ENCODE assay signal across 1 cellular context in the genomic region with DNA sequence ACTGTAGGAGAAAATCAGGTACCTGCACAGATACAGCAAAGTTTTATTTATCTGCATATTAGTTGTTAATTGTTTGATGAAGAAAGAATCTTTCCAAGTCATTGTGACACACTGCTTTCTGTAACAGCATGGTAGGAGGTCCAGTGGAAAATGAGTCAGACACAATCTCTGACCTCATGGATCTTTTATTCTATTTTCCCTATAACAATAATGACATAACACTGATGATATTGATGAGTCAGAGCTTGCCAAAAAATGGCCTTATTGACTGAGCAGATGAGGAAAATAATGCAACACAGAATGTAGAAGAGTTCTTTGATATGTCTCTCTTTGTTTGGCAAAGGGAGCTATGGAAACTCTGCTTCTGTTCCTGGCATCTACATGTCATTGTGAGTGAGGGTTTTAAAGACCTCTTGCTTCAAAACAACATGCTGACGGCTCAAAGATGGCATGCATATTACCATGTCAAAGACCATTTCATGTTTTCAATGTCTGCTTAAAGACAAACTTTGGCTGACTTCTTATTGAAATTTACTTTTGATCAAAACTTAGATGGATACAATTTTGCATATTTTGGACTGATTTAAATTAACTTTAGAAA.
TF ChIP-seq lines count a peak whose summit lies in the region.

No MANE protein-coding gene starts in this region.

TF ChIP-seq in HEK293, 187 proteins besides CTCF, POLR2A, EP300 and RAD21 (continued from another document and continues in another):
- no peak for TF ChIP-seq ZBTB48 (tag by site-specific recombination; IDR thresholded peaks at IDR 0.05)
- TF ChIP-seq ZSCAN16 (tag by site-specific recombination; IDR thresholded peaks at IDR 0.05), result no peak
- TF ChIP-seq ZNF248 (tag by site-specific recombination; IDR thresholded peaks at IDR 0.05), result no peak
- TF ChIP-seq ZNF350 (tag by site-specific recombination; IDR thresholded peaks at IDR 0.05), result no peak
- no peak for TF ChIP-seq ZNF561 (tag by site-specific recombination; IDR thresholded peaks at IDR 0.05; ENCODE audit: borderline replicate concordance)
- TF ChIP-seq, protein P1, sequence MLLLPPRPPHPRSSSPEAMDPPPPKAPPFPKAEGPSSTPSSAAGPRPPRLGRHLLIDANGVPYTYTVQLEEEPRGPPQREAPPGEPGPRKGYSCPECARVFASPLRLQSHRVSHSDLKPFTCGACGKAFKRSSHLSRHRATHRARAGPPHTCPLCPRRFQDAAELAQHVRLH (tag by site-specific recombination; IDR thresholded peaks at IDR 0.05), result no peak
- TF ChIP-seq, protein P2, sequence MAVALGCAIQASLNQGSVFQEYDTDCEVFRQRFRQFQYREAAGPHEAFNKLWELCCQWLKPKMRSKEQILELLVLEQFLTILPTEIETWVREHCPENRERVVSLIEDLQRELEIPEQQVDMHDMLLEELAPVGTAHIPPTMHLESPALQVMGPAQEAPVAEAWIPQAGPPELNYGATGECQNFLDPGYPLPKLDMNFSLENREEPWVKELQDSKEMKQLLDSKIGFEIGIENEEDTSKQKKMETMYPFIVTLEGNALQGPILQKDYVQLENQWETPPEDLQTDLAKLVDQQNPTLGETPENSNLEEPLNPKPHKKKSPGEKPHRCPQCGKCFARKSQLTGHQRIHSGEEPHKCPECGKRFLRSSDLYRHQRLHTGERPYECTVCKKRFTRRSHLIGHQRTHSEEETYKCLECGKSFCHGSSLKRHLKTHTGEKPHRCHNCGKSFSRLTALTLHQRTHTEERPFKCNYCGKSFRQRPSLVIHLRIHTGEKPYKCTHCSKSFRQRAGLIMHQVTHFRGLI (tag by site-specific recombination; IDR thresholded peaks at IDR 0.05), result no peak
- no peak for TF ChIP-seq ZFP3 (tag by site-specific recombination; IDR thresholded peaks at IDR 0.05; ENCODE audit: low read depth)
- TF ChIP-seq, protein P3, sequence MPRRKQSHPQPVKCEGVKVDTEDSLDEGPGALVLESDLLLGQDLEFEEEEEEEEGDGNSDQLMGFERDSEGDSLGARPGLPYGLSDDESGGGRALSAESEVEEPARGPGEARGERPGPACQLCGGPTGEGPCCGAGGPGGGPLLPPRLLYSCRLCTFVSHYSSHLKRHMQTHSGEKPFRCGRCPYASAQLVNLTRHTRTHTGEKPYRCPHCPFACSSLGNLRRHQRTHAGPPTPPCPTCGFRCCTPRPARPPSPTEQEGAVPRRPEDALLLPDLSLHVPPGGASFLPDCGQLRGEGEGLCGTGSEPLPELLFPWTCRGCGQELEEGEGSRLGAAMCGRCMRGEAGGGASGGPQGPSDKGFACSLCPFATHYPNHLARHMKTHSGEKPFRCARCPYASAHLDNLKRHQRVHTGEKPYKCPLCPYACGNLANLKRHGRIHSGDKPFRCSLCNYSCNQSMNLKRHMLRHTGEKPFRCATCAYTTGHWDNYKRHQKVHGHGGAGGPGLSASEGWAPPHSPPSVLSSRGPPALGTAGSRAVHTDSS (tag by site-specific recombination; IDR thresholded peaks at IDR 0.05), result no peak
- TF ChIP-seq, protein P4, sequence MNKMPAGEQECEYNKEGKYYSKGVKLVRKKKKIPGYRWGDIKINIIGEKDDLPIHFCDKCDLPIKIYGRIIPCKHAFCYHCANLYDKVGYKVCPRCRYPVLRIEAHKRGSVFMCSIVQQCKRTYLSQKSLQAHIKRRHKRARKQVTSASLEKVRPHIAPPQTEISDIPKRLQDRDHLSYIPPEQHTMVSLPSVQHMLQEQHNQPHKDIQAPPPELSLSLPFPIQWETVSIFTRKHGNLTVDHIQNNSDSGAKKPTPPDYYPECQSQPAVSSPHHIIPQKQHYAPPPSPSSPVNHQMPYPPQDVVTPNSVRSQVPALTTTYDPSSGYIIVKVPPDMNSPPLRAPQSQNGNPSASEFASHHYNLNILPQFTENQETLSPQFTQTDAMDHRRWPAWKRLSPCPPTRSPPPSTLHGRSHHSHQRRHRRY (tag by site-specific recombination; IDR thresholded peaks at IDR 0.05), result no peak
- no peak for TF ChIP-seq ZNF221 (tag by site-specific recombination; IDR thresholded peaks at IDR 0.05; ENCODE audit: borderline replicate concordance)
- TF ChIP-seq BCL11B (tag by site-specific recombination; IDR thresholded peaks at IDR 0.05; ENCODE audit: low read depth), result no peak
- TF ChIP-seq, protein P5, sequence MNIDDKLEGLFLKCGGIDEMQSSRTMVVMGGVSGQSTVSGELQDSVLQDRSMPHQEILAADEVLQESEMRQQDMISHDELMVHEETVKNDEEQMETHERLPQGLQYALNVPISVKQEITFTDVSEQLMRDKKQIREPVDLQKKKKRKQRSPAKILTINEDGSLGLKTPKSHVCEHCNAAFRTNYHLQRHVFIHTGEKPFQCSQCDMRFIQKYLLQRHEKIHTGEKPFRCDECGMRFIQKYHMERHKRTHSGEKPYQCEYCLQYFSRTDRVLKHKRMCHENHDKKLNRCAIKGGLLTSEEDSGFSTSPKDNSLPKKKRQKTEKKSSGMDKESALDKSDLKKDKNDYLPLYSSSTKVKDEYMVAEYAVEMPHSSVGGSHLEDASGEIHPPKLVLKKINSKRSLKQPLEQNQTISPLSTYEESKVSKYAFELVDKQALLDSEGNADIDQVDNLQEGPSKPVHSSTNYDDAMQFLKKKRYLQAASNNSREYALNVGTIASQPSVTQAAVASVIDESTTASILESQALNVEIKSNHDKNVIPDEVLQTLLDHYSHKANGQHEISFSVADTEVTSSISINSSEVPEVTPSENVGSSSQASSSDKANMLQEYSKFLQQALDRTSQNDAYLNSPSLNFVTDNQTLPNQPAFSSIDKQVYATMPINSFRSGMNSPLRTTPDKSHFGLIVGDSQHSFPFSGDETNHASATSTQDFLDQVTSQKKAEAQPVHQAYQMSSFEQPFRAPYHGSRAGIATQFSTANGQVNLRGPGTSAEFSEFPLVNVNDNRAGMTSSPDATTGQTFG (tag by site-specific recombination; IDR thresholded peaks at IDR 0.05; ENCODE audit: borderline replicate concordance), result no peak
- TF ChIP-seq, protein P6, sequence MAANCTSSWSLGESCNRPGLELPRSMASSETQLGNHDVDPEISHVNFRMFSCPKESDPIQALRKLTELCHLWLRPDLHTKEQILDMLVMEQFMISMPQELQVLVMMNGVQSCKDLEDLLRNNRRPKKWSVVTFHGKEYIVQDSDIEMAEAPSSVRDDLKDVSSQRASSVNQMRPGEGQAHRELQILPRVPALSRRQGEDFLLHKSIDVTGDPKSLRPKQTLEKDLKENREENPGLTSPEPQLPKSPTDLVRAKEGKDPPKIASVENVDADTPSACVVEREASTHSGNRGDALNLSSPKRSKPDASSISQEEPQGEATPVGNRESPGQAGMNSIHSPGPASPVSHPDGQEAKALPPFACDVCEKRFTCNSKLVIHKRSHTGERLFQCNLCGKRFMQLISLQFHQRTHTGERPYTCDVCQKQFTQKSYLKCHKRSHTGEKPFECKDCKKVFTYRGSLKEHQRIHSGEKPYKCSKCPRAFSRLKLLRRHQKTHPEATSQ (tag by site-specific recombination; IDR thresholded peaks at IDR 0.05), result no peak
- TF ChIP-seq, protein P7, sequence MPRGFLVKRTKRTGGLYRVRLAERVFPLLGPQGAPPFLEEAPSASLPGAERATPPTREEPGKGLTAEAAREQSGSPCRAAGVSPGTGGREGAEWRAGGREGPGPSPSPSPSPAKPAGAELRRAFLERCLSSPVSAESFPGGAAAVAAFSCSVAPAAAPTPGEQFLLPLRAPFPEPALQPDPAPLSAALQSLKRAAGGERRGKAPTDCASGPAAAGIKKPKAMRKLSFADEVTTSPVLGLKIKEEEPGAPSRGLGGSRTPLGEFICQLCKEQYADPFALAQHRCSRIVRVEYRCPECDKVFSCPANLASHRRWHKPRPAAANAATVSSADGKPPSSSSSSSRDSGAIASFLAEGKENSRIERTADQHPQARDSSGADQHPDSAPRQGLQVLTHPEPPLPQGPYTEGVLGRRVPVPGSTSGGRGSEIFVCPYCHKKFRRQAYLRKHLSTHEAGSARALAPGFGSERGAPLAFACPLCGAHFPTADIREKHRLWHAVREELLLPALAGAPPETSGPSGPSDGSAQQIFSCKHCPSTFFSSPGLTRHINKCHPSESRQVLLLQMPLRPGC (tag by site-specific recombination; IDR thresholded peaks at IDR 0.05), result 0 out of 2 replicates have a peak, but pooled peaks have one; percentile 41
- TF ChIP-seq SALL2 (tag by site-specific recombination; IDR thresholded peaks at IDR 0.05; ENCODE audit: borderline replicate concordance), result no peak
- TF ChIP-seq ZNF629 (tag by site-specific recombination; IDR thresholded peaks at IDR 0.05), result peak; percentile 97
- TF ChIP-seq ZNF214 (tag by site-specific recombination; IDR thresholded peaks at IDR 0.05; ENCODE audit: borderline replicate concordance), result no peak
- no peak for TF ChIP-seq ZNF791 (tag by site-specific recombination; IDR thresholded peaks at IDR 0.05)
- no peak for TF ChIP-seq ZNF146 (tag by site-specific recombination; IDR thresholded peaks at IDR 0.05)
- TF ChIP-seq GLI4 (tag by site-specific recombination; IDR thresholded peaks at IDR 0.05), result no peak
- TF ChIP-seq, protein P8, sequence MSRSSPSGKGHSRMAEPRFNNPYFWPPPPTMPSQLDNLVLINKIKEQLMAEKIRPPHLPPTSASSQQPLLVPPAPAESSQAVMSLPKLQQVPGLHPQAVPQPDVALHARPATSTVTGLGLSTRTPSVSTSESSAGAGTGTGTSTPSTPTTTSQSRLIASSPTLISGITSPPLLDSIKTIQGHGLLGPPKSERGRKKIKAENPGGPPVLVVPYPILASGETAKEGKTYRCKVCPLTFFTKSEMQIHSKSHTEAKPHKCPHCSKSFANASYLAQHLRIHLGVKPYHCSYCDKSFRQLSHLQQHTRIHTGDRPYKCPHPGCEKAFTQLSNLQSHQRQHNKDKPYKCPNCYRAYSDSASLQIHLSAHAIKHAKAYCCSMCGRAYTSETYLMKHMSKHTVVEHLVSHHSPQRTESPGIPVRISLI (tag by site-specific recombination; IDR thresholded peaks at IDR 0.05), result no peak
- TF ChIP-seq, protein P9, sequence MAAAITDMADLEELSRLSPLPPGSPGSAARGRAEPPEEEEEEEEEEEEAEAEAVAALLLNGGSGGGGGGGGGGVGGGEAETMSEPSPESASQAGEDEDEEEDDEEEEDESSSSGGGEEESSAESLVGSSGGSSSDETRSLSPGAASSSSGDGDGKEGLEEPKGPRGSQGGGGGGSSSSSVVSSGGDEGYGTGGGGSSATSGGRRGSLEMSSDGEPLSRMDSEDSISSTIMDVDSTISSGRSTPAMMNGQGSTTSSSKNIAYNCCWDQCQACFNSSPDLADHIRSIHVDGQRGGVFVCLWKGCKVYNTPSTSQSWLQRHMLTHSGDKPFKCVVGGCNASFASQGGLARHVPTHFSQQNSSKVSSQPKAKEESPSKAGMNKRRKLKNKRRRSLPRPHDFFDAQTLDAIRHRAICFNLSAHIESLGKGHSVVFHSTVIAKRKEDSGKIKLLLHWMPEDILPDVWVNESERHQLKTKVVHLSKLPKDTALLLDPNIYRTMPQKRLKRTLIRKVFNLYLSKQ (tag by site-specific recombination; IDR thresholded peaks at IDR 0.05; ENCODE audit: borderline replicate concordance), result no peak
- TF ChIP-seq YY2 (tag by site-specific recombination; IDR thresholded peaks at IDR 0.05), result no peak
- 0 out of 2 replicates have a peak, but pooled peaks have one; percentile 13 for TF ChIP-seq SP3 (tag by site-specific recombination; IDR thresholded peaks at IDR 0.05)
- TF ChIP-seq ZNF24 (tag by site-specific recombination; IDR thresholded peaks at IDR 0.05), result 0 out of 2 replicates have a peak, but pooled peaks have one; percentile 38
- TF ChIP-seq, protein P10, sequence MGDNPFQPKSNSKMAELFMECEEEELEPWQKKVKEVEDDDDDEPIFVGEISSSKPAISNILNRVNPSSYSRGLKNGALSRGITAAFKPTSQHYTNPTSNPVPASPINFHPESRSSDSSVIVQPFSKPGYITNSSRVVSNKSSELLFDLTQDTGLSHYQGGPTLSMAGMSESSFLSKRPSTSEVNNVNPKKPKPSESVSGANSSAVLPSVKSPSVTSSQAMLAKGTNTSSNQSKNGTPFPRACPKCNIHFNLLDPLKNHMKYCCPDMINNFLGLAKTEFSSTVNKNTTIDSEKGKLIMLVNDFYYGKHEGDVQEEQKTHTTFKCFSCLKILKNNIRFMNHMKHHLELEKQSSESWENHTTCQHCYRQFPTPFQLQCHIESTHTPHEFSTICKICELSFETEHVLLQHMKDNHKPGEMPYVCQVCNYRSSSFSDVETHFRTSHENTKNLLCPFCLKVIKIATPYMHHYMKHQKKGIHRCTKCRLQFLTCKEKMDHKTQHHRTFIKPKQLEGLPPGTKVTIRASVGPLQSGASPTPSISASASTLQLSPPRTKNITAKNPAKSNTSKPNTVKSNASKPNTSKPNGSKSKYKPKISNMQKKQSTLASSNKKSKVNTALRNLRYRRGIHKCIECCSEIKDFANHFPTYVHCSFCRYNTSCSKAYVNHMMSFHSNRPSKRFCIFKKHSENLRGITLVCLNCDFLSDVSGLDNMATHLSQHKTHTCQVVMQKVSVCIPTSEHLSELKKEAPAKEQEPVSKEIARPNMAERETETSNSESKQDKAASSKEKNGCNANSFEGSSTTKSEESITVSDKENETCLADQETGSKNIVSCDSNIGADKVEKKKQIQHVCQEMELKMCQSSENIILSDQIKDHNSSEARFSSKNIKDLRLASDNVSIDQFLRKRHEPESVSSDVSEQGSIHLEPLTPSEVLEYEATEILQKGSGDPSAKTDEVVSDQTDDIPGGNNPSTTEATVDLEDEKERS (tag by site-specific recombination; IDR thresholded peaks at IDR 0.05), result no peak
- TF ChIP-seq IKZF3 (tag by site-specific recombination; IDR thresholded peaks at IDR 0.05), result no peak
- 0 out of 2 replicates have a peak, but pooled peaks have one; percentile 18 for TF ChIP-seq KLF10 (tag by site-specific recombination; IDR thresholded peaks at IDR 0.05)
- TF ChIP-seq ZNF843 (tag by site-specific recombination; IDR thresholded peaks at IDR 0.05), result 0 out of 2 replicates have a peak, but pooled peaks have one; percentile 45
- no peak for TF ChIP-seq EGR2 (tag by site-specific recombination; IDR thresholded peaks at IDR 0.05; ENCODE audit: low read depth)
- TF ChIP-seq ZNF184 (tag by site-specific recombination; IDR thresholded peaks at IDR 0.05), result peak; percentile 82; the same call in 1 of the 2 replicates
- no peak for TF ChIP-seq ZNF366 (tag by site-specific recombination; conservative IDR thresholded peaks at IDR 0.05)
- no peak for TF ChIP-seq ZNF426 (tag by site-specific recombination; IDR thresholded peaks at IDR 0.05)
- TF ChIP-seq, protein P11, sequence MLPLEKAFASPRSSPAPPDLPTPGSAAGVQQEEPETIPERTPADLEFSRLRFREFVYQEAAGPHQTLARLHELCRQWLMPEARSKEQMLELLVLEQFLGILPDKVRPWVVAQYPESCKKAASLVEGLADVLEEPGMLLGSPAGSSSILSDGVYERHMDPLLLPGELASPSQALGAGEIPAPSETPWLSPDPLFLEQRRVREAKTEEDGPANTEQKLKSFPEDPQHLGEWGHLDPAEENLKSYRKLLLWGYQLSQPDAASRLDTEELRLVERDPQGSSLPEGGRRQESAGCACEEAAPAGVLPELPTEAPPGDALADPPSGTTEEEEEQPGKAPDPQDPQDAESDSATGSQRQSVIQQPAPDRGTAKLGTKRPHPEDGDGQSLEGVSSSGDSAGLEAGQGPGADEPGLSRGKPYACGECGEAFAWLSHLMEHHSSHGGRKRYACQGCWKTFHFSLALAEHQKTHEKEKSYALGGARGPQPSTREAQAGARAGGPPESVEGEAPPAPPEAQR (tag by site-specific recombination; IDR thresholded peaks at IDR 0.05), result no peak
- TF ChIP-seq PRDM1 (tag by site-specific recombination; IDR thresholded peaks at IDR 0.05), result no peak
- TF ChIP-seq TRIM28 (IDR thresholded peaks at IDR 0.05; ENCODE audit: borderline replicate concordance, low read length), result no peak
- TF ChIP-seq ZBTB17 (tag by site-specific recombination; IDR thresholded peaks at IDR 0.05), result no peak
- no peak for TF ChIP-seq ZIC2 (tag by site-specific recombination; IDR thresholded peaks at IDR 0.05)
- TF ChIP-seq KLF8 (tag by site-specific recombination; IDR thresholded peaks at IDR 0.05), result 0 out of 2 replicates have a peak, but pooled peaks have one; percentile 24
